In genomic region chr16:31118223-31119155, GRCh38 we compare ENCODE assay signal across 6 cellular contexts. TPM values are rescaled to one million over a fixed set of nuclear protein-coding genes. Genes with fewer than 3 reads are reported as not detected.
DNase-seq lines count a peak whose midpoint lies in the region; TF ChIP-seq lines count a peak whose summit lies in the region.

No MANE protein-coding gene starts in this region.

- no peak for TF ChIP-seq CTCF in fibroblast of pulmonary artery (IDR thresholded peaks at IDR 0.05; ENCODE audit: low read length, missing control alignments)
- no peak for TF ChIP-seq CTCF in suprapubic skin (IDR thresholded peaks at IDR 0.05)

- intact Hi-C loops in activated naive CD4-positive, alpha-beta T cell treated with anti-CD3 and anti-CD28 coated beads for 36 hours (cut with micrococcal nuclease) = no loop called here

- CTCF ChIA-PET in activated naive CD4-positive, alpha-beta T cell treated with anti-CD3 and anti-CD28 coated beads for 36 hours (lab: Charles Lee) = interaction anchor here (1.2 kb wide), 1 partner anchor 46 kb away, joined by 3 read pairs; no protein-coding TSS in a partner anchor

- no peak for TF ChIP-seq EP300 in suprapubic skin (IDR thresholded peaks at IDR 0.05)

- no peaks in the 10 kb centered on the region for H3K27me3 Mint-ChIP-seq in activated naive CD4-positive, alpha-beta T cell treated with anti-CD3 and anti-CD28 coated beads for 36 hours (ENCODE audit: low read depth)

- H3K36me3 ChIP-seq in suprapubic skin = peaks cover 41% of the 10 kb centered on the region

- H3K36me3 Mint-ChIP-seq in activated naive CD4-positive, alpha-beta T cell treated with anti-CD3 and anti-CD28 coated beads for 36 hours (ENCODE audit: low read depth) = peaks cover 11% of the 10 kb centered on the region

- H3K4me1 ChIP-seq in suprapubic skin = peaks cover 42% of the 10 kb centered on the region

- no peaks in the 10 kb centered on the region for H3K9me3 Mint-ChIP-seq in activated naive CD4-positive, alpha-beta T cell treated with anti-CD3 and anti-CD28 coated beads for 36 hours

- H3K27ac ChIP-seq in suprapubic skin = peak overlapping the region; percentile 99

- H3K4me1 Mint-ChIP-seq in activated naive CD4-positive, alpha-beta T cell treated with anti-CD3 and anti-CD28 coated beads for 36 hours (ENCODE audit: low read depth) = peaks cover 28% of the 10 kb centered on the region

- H3K9me3 ChIP-seq in suprapubic skin = no peaks in the 10 kb centered on the region

- 48% methylated on average over 9 of the region's 9 CpGs for WGBS in suprapubic skin

- peak overlapping the region; percentile 82 for H3K4me3 Mint-ChIP-seq in activated naive CD4-positive, alpha-beta T cell treated with anti-CD3 and anti-CD28 coated beads for 36 hours

- no peak for DNase-seq in activated naive CD4-positive, alpha-beta T cell treated with anti-CD3 and anti-CD28 coated beads for 36 hours
- DNase-seq in activated naive CD4-positive, alpha-beta T cell treated with anti-CD3 and anti-CD28 coated beads, Interleukin-2, amount 50 U/mL, for 16 hours = no peak
- DNase-seq in fibroblast of pulmonary artery (ENCODE audit: low read depth) (peak; percentile 71), suprapubic skin (ENCODE audit: low spot score in 2 of 2) (no peak), SW 1271 (lab: John Stamatoyannopoulos, UW) (no peak), RPMI8226 (no peak)

- peak overlapping the region; percentile 69 for H3K4me3 ChIP-seq in fibroblast of pulmonary artery (replicated peaks; ENCODE audit: low read depth, low read length)
- peak overlapping the region; percentile 77 for H3K4me3 ChIP-seq in suprapubic skin

- no peak for TF ChIP-seq POLR2A in suprapubic skin (IDR thresholded peaks at IDR 0.05)

- no peaks in the 10 kb centered on the region for H3K27me3 ChIP-seq in suprapubic skin

- peak overlapping the region; percentile 70 for H3K27ac Mint-ChIP-seq in activated naive CD4-positive, alpha-beta T cell treated with anti-CD3 and anti-CD28 coated beads for 36 hours

RNA-seq across cellular contexts. Expression of gene KAT8, which starts 1.0 kb away (rescaled TPM):
- total RNA-seq in activated naive CD4-positive, alpha-beta T cell treated with anti-CD3 and anti-CD28 coated beads for 36 hours = 10 to 100 TPM; 58.1 to 64.5 TPM
- total RNA-seq in suprapubic skin = 100 to 1,000 TPM in 1 of 4 donors, 10 to 100 TPM in 3; 62.3 to 100 (median 69.8) TPM

RNA-seq across cellular contexts. Expression of gene BCKDK, which starts 10.3 kb away (rescaled TPM):
- total RNA-seq in activated naive CD4-positive, alpha-beta T cell treated with anti-CD3 and anti-CD28 coated beads for 36 hours = 10 to 100 TPM; 21.3 to 23.1 TPM
- total RNA-seq in suprapubic skin = 10 to 100 TPM; 51.0 to 63.2 (median 58.2) TPM

RNA-seq across cellular contexts. Expression of gene PRSS8, which starts 17.0 kb away (rescaled TPM):
- total RNA-seq in activated naive CD4-positive, alpha-beta T cell treated with anti-CD3 and anti-CD28 coated beads for 36 hours = not detected
- 100 to 1,000 TPM in 3 of 4 donors, 10 to 100 TPM in 1; 46.3 to 168 (median 140) TPM for total RNA-seq in suprapubic skin

RNA-seq across cellular contexts. Expression of gene VKORC1, which starts 23.9 kb away (rescaled TPM):
- total RNA-seq in activated naive CD4-positive, alpha-beta T cell treated with anti-CD3 and anti-CD28 coated beads for 36 hours = 10 to 100 TPM; 43.4 to 47.8 TPM
- total RNA-seq in suprapubic skin = 10 to 100 TPM; 53.8 to 79.3 (median 68.0) TPM

RNA-seq across cellular contexts. Expression of gene PRSS53, which starts 29.7 kb away (rescaled TPM):
- total RNA-seq in activated naive CD4-positive, alpha-beta T cell treated with anti-CD3 and anti-CD28 coated beads for 36 hours = 1 to 10 TPM; 4.1 to 5.2 TPM
- total RNA-seq in suprapubic skin = 1 to 10 TPM; 2.0 to 10.0 (median 5.1) TPM

Comparison
In these comparisons a context has a peak if more than half of its experiments do, and no peak if none do; other contexts are left out.
1. RNA of gene PRSS8, which starts 17.0 kb away (total RNA-seq): 46.3 to 168 TPM in suprapubic skin; not detected in activated naive CD4-positive, alpha-beta T cell treated with anti-CD3 and anti-CD28 coated beads for 36 hours; every median in the first group is over 10 times any median in the second.